In genomic region chr5:69416699-69417098, GRCh38 we compare ENCODE assay signal across 1 cellular context.
TF ChIP-seq lines count a peak whose summit lies in the region.

No MANE protein-coding gene starts in this region.

TF ChIP-seq in GM23338, 12 proteins besides CTCF, POLR2A, EP300 and RAD21 (continued from another document):
- TF ChIP-seq POLR2AphosphoS5 (IDR thresholded peaks at IDR 0.05; ENCODE audit: low read depth) (no peak), CREB1 (CRISPR knock-in tag; IDR thresholded peaks at IDR 0.05; ENCODE audit: low read depth) (no peak), ZNF331 (CRISPR knock-in tag; IDR thresholded peaks at IDR 0.05; ENCODE audit: low read depth) (no peak), NANOG (IDR thresholded peaks at IDR 0.05; ENCODE audit: borderline replicate concordance) (no peak), EZH2phosphoT487 (IDR thresholded peaks at IDR 0.05; ENCODE audit: unreplicated experiment) (no peak), STAT1 (IDR thresholded peaks at IDR 0.05; ENCODE audit: unreplicated experiment) (no peak), ZNF462 (CRISPR knock-in tag; IDR thresholded peaks at IDR 0.05) (no peak), ZNF114 (CRISPR knock-in tag; IDR thresholded peaks at IDR 0.05) (no peak)
- TF ChIP-seq, protein P1, sequence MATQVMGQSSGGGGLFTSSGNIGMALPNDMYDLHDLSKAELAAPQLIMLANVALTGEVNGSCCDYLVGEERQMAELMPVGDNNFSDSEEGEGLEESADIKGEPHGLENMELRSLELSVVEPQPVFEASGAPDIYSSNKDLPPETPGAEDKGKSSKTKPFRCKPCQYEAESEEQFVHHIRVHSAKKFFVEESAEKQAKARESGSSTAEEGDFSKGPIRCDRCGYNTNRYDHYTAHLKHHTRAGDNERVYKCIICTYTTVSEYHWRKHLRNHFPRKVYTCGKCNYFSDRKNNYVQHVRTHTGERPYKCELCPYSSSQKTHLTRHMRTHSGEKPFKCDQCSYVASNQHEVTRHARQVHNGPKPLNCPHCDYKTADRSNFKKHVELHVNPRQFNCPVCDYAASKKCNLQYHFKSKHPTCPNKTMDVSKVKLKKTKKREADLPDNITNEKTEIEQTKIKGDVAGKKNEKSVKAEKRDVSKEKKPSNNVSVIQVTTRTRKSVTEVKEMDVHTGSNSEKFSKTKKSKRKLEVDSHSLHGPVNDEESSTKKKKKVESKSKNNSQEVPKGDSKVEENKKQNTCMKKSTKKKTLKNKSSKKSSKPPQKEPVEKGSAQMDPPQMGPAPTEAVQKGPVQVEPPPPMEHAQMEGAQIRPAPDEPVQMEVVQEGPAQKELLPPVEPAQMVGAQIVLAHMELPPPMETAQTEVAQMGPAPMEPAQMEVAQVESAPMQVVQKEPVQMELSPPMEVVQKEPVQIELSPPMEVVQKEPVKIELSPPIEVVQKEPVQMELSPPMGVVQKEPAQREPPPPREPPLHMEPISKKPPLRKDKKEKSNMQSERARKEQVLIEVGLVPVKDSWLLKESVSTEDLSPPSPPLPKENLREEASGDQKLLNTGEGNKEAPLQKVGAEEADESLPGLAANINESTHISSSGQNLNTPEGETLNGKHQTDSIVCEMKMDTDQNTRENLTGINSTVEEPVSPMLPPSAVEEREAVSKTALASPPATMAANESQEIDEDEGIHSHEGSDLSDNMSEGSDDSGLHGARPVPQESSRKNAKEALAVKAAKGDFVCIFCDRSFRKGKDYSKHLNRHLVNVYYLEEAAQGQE (IDR thresholded peaks at IDR 0.05; ENCODE audit: unreplicated experiment) = no peak
